ENCODE assay signal across 21 cellular contexts in genomic region chr1:243414152-243414494, GRCh38.
DNase-seq lines count a peak whose midpoint lies in the region; ATAC-seq and TF ChIP-seq lines count a peak whose summit lies in the region.
"Had no signal": no experiment of that assay in that cellular context is flagged by ENCODE, and none has a peak within 500 bp of the region (broad histone marks: within the 10 kb centered on the region; RNA-seq: fewer than 3 reads in every experiment).

No MANE protein-coding gene starts in this region.

- peak overlapping the region; percentile 52 for H3K27ac Mint-ChIP-seq in T-helper 2 cell treated with Interferon-gamma antibody and Interleukin-4, amounts not matched to agents 5 μg/mL and 100 μg/mL, for 36 hours
- H3K27ac Mint-ChIP-seq in CD4-positive, CD25-positive, alpha-beta regulatory T cell = peak overlapping the region; percentile 29 to 67 (median 62)
- no peak overlapping the region for H3K27ac Mint-ChIP-seq in GM23338
- peak overlapping the region; percentile 44 for H3K27ac Mint-ChIP-seq in activated T-helper 2 cell treated with anti-CD3 and anti-CD28 coated beads, Interferon-gamma antibody, Interleukin-2, Interleukin-4, amounts not matched to agents 10 μg/mL and 5 μg/mL and 100 μg/mL, durations not matched to agents 14 hours and 24 hours and 36 hours

- H3K9me3 ChIP-seq in CD4-positive, CD25-positive, alpha-beta regulatory T cell (ENCODE audit: control insufficient read depth in 2 of 2, low read length in 2 of 2) = no peaks in the 10 kb centered on the region
- H3K9me3 ChIP-seq in SJCRH30 (replicated peaks) = no peaks in the 10 kb centered on the region; the same call in 1 of the 2 replicates
- H3K9me3 ChIP-seq: SJSA1 had no signal

- H3K36me3 ChIP-seq in CD4-positive, CD25-positive, alpha-beta regulatory T cell (ENCODE audit: control insufficient read depth, insufficient read depth, low read length) = no peaks in the 10 kb centered on the region
- no peaks in the 10 kb centered on the region for H3K36me3 ChIP-seq in GM23338 (ENCODE audit: insufficient read depth)
- no peaks in the 10 kb centered on the region for H3K36me3 ChIP-seq in SJCRH30

- H3K79me2 ChIP-seq in GM23338 (replicated peaks; ENCODE audit: insufficient read depth) = no peaks in the 10 kb centered on the region

- TF ChIP-seq CTCF in GM23338 (conservative IDR thresholded peaks at IDR 0.05; ENCODE audit: low read depth in 2 of 2) = no peak

- intact Hi-C loops in activated T-helper 2 cell treated with anti-CD3 and anti-CD28 coated beads, Interferon-gamma antibody, Interleukin-2, Interleukin-4, amounts not matched to agents 10 μg/mL and 5 μg/mL and 100 μg/mL, durations not matched to agents 14 hours and 24 hours and 36 hours (cut with micrococcal nuclease) = no loop called here

- H3F3A ChIP-seq in GM23338 (replicated peaks; ENCODE audit: low read depth) = no peaks in the 10 kb centered on the region

- H3K9me3 Mint-ChIP-seq in T-helper 2 cell treated with Interferon-gamma antibody and Interleukin-4, amounts not matched to agents 5 μg/mL and 100 μg/mL, for 36 hours = no peaks in the 10 kb centered on the region
- H3K9me3 Mint-ChIP-seq in CD4-positive, CD25-positive, alpha-beta regulatory T cell = no peaks in the 10 kb centered on the region
- no peaks in the 10 kb centered on the region for H3K9me3 Mint-ChIP-seq in GM23338
- H3K9me3 Mint-ChIP-seq in activated T-helper 2 cell treated with anti-CD3 and anti-CD28 coated beads, Interferon-gamma antibody, Interleukin-2, Interleukin-4, amounts not matched to agents 10 μg/mL and 5 μg/mL and 100 μg/mL, durations not matched to agents 14 hours and 24 hours and 36 hours = no peaks in the 10 kb centered on the region

- H3K27me3 ChIP-seq in CD4-positive, CD25-positive, alpha-beta regulatory T cell (ENCODE audit: control insufficient read depth, insufficient read depth, low read length) = no peaks in the 10 kb centered on the region
- no peaks in the 10 kb centered on the region for H3K27me3 ChIP-seq in GM23338 (ENCODE audit: insufficient read depth)
- H3K27me3 ChIP-seq in SJCRH30 = no peaks in the 10 kb centered on the region
- H3K27me3 ChIP-seq: BLaER1 treated with 17β-estradiol and CSF1 and Interleukin-3, amounts not matched to agents 10 nM and 100 nM; SJSA1 had no signal

- H3K27ac ChIP-seq in CD4-positive, CD25-positive, alpha-beta regulatory T cell (ENCODE audit: insufficient read depth, low read length, poor library complexity, severe bottlenecking) = peak overlapping the region; percentile 47
- H3K27ac ChIP-seq in GM23338 (ENCODE audit: low read depth) (no peak overlapping the region), SJCRH30 (no peak overlapping the region)
- H3K27ac ChIP-seq: BLaER1 treated with 17β-estradiol and CSF1 and Interleukin-3, amounts not matched to agents 10 nM and 100 nM; SJSA1 had no signal

- H2AFZ ChIP-seq in GM23338 = no peak overlapping the region

- peak overlapping the region; percentile 74 for H3K4me3 ChIP-seq in CD4-positive, CD25-positive, alpha-beta regulatory T cell (ENCODE audit: low read depth, low read length)
- no peak overlapping the region for H3K4me3 ChIP-seq in GM23338
- no peak overlapping the region for H3K4me3 ChIP-seq in SJCRH30
- H3K4me3 ChIP-seq: BLaER1 treated with 17β-estradiol and CSF1 and Interleukin-3, amounts not matched to agents 10 nM and 100 nM; K562; SJSA1 had no signal

- no peak overlapping the region for H3K4me3 Mint-ChIP-seq in T-helper 2 cell treated with Interferon-gamma antibody and Interleukin-4, amounts not matched to agents 5 μg/mL and 100 μg/mL, for 36 hours
- H3K4me3 Mint-ChIP-seq in CD4-positive, CD25-positive, alpha-beta regulatory T cell = peak overlapping the region in 3 of 4 donors; percentile 5 to 82 (median 32)
- no peak overlapping the region for H3K4me3 Mint-ChIP-seq in GM23338
- H3K4me3 Mint-ChIP-seq in activated T-helper 2 cell treated with anti-CD3 and anti-CD28 coated beads, Interferon-gamma antibody, Interleukin-2, Interleukin-4, amounts not matched to agents 10 μg/mL and 5 μg/mL and 100 μg/mL, durations not matched to agents 14 hours and 24 hours and 36 hours (ENCODE audit: low read depth) = no peak overlapping the region

- H3K4me1 Mint-ChIP-seq in T-helper 2 cell treated with Interferon-gamma antibody and Interleukin-4, amounts not matched to agents 5 μg/mL and 100 μg/mL, for 36 hours (ENCODE audit: low read depth) = peaks cover 32% of the 10 kb centered on the region
- peaks cover 20 to 41% (median 30%) of the 10 kb centered on the region in 4 donors for H3K4me1 Mint-ChIP-seq in CD4-positive, CD25-positive, alpha-beta regulatory T cell
- H3K4me1 Mint-ChIP-seq in GM23338 = peaks cover 33% of the 10 kb centered on the region
- H3K4me1 Mint-ChIP-seq in activated T-helper 2 cell treated with anti-CD3 and anti-CD28 coated beads, Interferon-gamma antibody, Interleukin-2, Interleukin-4, amounts not matched to agents 10 μg/mL and 5 μg/mL and 100 μg/mL, durations not matched to agents 14 hours and 24 hours and 36 hours (ENCODE audit: low read depth) = peaks cover 45% of the 10 kb centered on the region

- H3K4me1 ChIP-seq in CD4-positive, CD25-positive, alpha-beta regulatory T cell (ENCODE audit: control insufficient read depth, insufficient read depth, low read length, poor library complexity, severe bottlenecking) = peaks cover 26% of the 10 kb centered on the region
- peaks cover 27% of the 10 kb centered on the region for H3K4me1 ChIP-seq in GM23338 (ENCODE audit: insufficient read depth)
- no peaks in the 10 kb centered on the region for H3K4me1 ChIP-seq in SJCRH30
- H3K4me1 ChIP-seq: SJSA1 had no signal

- no peaks in the 10 kb centered on the region for H4K20me1 ChIP-seq in GM23338 (replicated peaks; ENCODE audit: insufficient read depth)
- H4K20me1 ChIP-seq: BLaER1 treated with 17β-estradiol and CSF1 and Interleukin-3, amounts not matched to agents 10 nM and 100 nM had no signal

- peaks cover 8% of the 10 kb centered on the region for H3K36me3 Mint-ChIP-seq in T-helper 2 cell treated with Interferon-gamma antibody and Interleukin-4, amounts not matched to agents 5 μg/mL and 100 μg/mL, for 36 hours (ENCODE audit: low read depth)
- H3K36me3 Mint-ChIP-seq in CD4-positive, CD25-positive, alpha-beta regulatory T cell = peaks cover 29% of the 10 kb centered on the region
- H3K36me3 Mint-ChIP-seq in GM23338 (ENCODE audit: low read depth) = no peaks in the 10 kb centered on the region
- H3K36me3 Mint-ChIP-seq in activated T-helper 2 cell treated with anti-CD3 and anti-CD28 coated beads, Interferon-gamma antibody, Interleukin-2, Interleukin-4, amounts not matched to agents 10 μg/mL and 5 μg/mL and 100 μg/mL, durations not matched to agents 14 hours and 24 hours and 36 hours (ENCODE audit: low read depth) = peaks cover 16% of the 10 kb centered on the region

- no peaks in the 10 kb centered on the region for H3K9me2 ChIP-seq in GM23338 (ENCODE audit: insufficient read depth)

- DNase-seq in T-helper 2 cell treated with Interferon-gamma antibody and Interleukin-4, amounts not matched to agents 5 μg/mL and 100 μg/mL, for 36 hours (ENCODE audit: low spot score) = no peak
- DNase-seq in T-helper 2 cell = no peak
- DNase-seq in CD4-positive, CD25-positive, alpha-beta regulatory T cell = no peak
- no peak for DNase-seq in GM23338 (ENCODE audit: low spot score)
- no peak for DNase-seq in activated T-helper 2 cell treated with anti-CD3 and anti-CD28 coated beads, Interferon-gamma antibody, Interleukin-2, Interleukin-4, amounts not matched to agents 10 μg/mL and 5 μg/mL and 100 μg/mL, durations not matched to agents 14 hours and 24 hours and 36 hours (ENCODE audit: low spot score)
- no peak for DNase-seq in cerebellar nuclear complex (lab: John Stamatoyannopoulos, UW)
- DNase-seq in SJCRH30 = no peak
- no peak for DNase-seq in DMS153 treated with DMSO at 0.1 percent for 48 hours (lab: John Stamatoyannopoulos, UW; ENCODE audit: unreplicated experiment)
- DNase-seq: 8988T; GDM1; NCI-H1417 treated with DMSO at 0.1 percent for 48 hours; NCI-H1930; NCI-H2171; NCI-H446; NCI-H69; NK-92 treated with Interleukin-12 subunit alpha and Interleukin-12 subunit beta, amount 100 ng/mL, for 24 hours; PC-3 had no signal

- no peak for ATAC-seq in CD4-positive, CD25-positive, alpha-beta regulatory T cell (ENCODE audit: low read depth in 2 of 2)
- no peak for ATAC-seq in GM23338
- ATAC-seq: HCT116, K562, PC-3 had no signal

- no peaks in the 10 kb centered on the region for H3K27me3 Mint-ChIP-seq in T-helper 2 cell treated with Interferon-gamma antibody and Interleukin-4, amounts not matched to agents 5 μg/mL and 100 μg/mL, for 36 hours (ENCODE audit: low read depth)
- H3K27me3 Mint-ChIP-seq in CD4-positive, CD25-positive, alpha-beta regulatory T cell = no peaks in the 10 kb centered on the region
- no peaks in the 10 kb centered on the region for H3K27me3 Mint-ChIP-seq in GM23338 (ENCODE audit: insufficient read depth, low read depth, poor library complexity)
- no peaks in the 10 kb centered on the region for H3K27me3 Mint-ChIP-seq in activated T-helper 2 cell treated with anti-CD3 and anti-CD28 coated beads, Interferon-gamma antibody, Interleukin-2, Interleukin-4, amounts not matched to agents 10 μg/mL and 5 μg/mL and 100 μg/mL, durations not matched to agents 14 hours and 24 hours and 36 hours (ENCODE audit: low read depth)

- H3K4me2 ChIP-seq in GM23338 = peak overlapping the region; percentile 45; the same call in 1 of the 2 replicates

TF ChIP-seq in GM23338, 12 proteins besides CTCF, POLR2A, EP300 and RAD21:
- TF ChIP-seq, protein P1, sequence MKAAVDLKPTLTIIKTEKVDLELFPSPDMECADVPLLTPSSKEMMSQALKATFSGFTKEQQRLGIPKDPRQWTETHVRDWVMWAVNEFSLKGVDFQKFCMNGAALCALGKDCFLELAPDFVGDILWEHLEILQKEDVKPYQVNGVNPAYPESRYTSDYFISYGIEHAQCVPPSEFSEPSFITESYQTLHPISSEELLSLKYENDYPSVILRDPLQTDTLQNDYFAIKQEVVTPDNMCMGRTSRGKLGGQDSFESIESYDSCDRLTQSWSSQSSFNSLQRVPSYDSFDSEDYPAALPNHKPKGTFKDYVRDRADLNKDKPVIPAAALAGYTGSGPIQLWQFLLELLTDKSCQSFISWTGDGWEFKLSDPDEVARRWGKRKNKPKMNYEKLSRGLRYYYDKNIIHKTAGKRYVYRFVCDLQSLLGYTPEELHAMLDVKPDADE (IDR thresholded peaks at IDR 0.05) = no peak

Comparison
In these comparisons a context has a peak if more than half of its experiments do, and no peak if none do; other contexts are left out.
1. H3K4me3 Mint-ChIP-seq: peak in CD4-positive, CD25-positive, alpha-beta regulatory T cell (3 of 4); none in T-helper 2 cell treated with Interferon-gamma antibody and Interleukin-4, amounts not matched to agents 5 μg/mL and 100 μg/mL, for 36 hours (single experiment), GM23338 (single experiment) and activated T-helper 2 cell treated with anti-CD3 and anti-CD28 coated beads, Interferon-gamma antibody, Interleukin-2, Interleukin-4, amounts not matched to agents 10 μg/mL and 5 μg/mL and 100 μg/mL, durations not matched to agents 14 hours and 24 hours and 36 hours (single experiment).